ENCODE assay signal across 21 cellular contexts in genomic region chr16:89936034-89936433, GRCh38.
"Had no signal": no experiment of that assay in that cellular context is flagged by ENCODE, and none has a peak within 500 bp of the region (broad histone marks: within the 10 kb centered on the region; RNA-seq: fewer than 3 reads in every experiment).

No MANE protein-coding gene starts in this region.

- H3K36me3 Mint-ChIP-seq: natural killer cell; stimulated activated effector memory CD8-positive, alpha-beta T cell treated with anti-CD3 and anti-CD28 coated beads, Interleukin-12 subunit alpha, Interleukin-12 subunit beta, amount 100 ng/mL, for 72 hours; stimulated activated naive B cell treated with anti-CD40 and anti-IgM and Interleukin-4, amounts not matched to agents 10 μg/mL and 1 μg/mL and 100 μg/mL, for 72 hours had no signal

- H3K4me1 Mint-ChIP-seq: natural killer cell; nephron; stimulated activated effector memory CD8-positive, alpha-beta T cell treated with anti-CD3 and anti-CD28 coated beads, Interleukin-12 subunit alpha, Interleukin-12 subunit beta, amount 100 ng/mL, for 72 hours had no signal

- H3K9me3 Mint-ChIP-seq: natural killer cell; nephron; stimulated activated effector memory CD8-positive, alpha-beta T cell treated with anti-CD3 and anti-CD28 coated beads, Interleukin-12 subunit alpha, Interleukin-12 subunit beta, amount 100 ng/mL, for 72 hours; stimulated activated naive B cell treated with anti-CD40 and anti-IgM and Interleukin-4, amounts not matched to agents 10 μg/mL and 1 μg/mL and 100 μg/mL, for 72 hours; stimulated activated naive CD8-positive, alpha-beta T cell treated with anti-CD3 and anti-CD28 coated beads, Interleukin-15, Interleukin-2, amounts not matched to agents 100 ng/mL and 50 ng/mL, for 24 hours had no signal

- H3K4me3 Mint-ChIP-seq: natural killer cell; nephron; stimulated activated effector memory CD8-positive, alpha-beta T cell treated with anti-CD3 and anti-CD28 coated beads, Interleukin-12 subunit alpha, Interleukin-12 subunit beta, amount 100 ng/mL, for 72 hours; stimulated activated naive B cell treated with anti-CD40 and anti-IgM and Interleukin-4, amounts not matched to agents 10 μg/mL and 1 μg/mL and 100 μg/mL, for 72 hours; stimulated activated naive CD8-positive, alpha-beta T cell treated with anti-CD3 and anti-CD28 coated beads, Interleukin-15, Interleukin-2, amounts not matched to agents 100 ng/mL and 50 ng/mL, for 24 hours had no signal

- H3K27me3 Mint-ChIP-seq: progenitor cell of endocrine pancreas had no signal

- H3K27ac Mint-ChIP-seq: natural killer cell; nephron; progenitor cell of endocrine pancreas; stimulated activated effector memory CD8-positive, alpha-beta T cell treated with anti-CD3 and anti-CD28 coated beads, Interleukin-12 subunit alpha, Interleukin-12 subunit beta, amount 100 ng/mL, for 72 hours; stimulated activated naive B cell treated with anti-CD40 and anti-IgM and Interleukin-4, amounts not matched to agents 10 μg/mL and 1 μg/mL and 100 μg/mL, for 72 hours; stimulated activated naive CD8-positive, alpha-beta T cell treated with anti-CD3 and anti-CD28 coated beads, Interleukin-15, Interleukin-2, amounts not matched to agents 100 ng/mL and 50 ng/mL, for 24 hours had no signal

- DNase-seq: natural killer cell; nucleus accumbens; ovary; posterior cingulate gyrus; psoas muscle; right lobe of liver; sigmoid colon; small intestine; stimulated activated CD4-positive, alpha-beta T cell treated with anti-CD3 and anti-CD28 coated beads, Interleukin-15, amount 100 ng/mL, for 24 hours; stimulated activated CD4-positive, alpha-beta T cell treated with anti-CD3 and anti-CD28 coated beads, Interleukin-2, amount 100 ng/mL, for 24 hours; stimulated activated CD4-positive, alpha-beta T cell treated with anti-CD3 and anti-CD28 coated beads, Interleukin-2, amount 100 ng/mL, for 48 hours; stimulated activated CD4-positive, alpha-beta T cell treated with anti-CD3 and anti-CD28 coated beads, Interleukin-4, amount 100 ng/mL, for 24 hours; stimulated activated naive B cell treated with anti-CD40 and anti-IgM and Interleukin-4, amounts not matched to agents 10 μg/mL and 1 μg/mL and 100 μg/mL, for 72 hours; stimulated activated naive CD4-positive, alpha-beta T cell treated with Interleukin-2 at 50 U/mL for 16 hours; stomach; thyroid gland; trophoblast cell had no signal
